ENCODE assay signal across 8 cellular contexts in genomic region chr1:210233495-210234253, GRCh38. TPM values are rescaled to one million over a fixed set of nuclear protein-coding genes. Genes with fewer than 3 reads are reported as not detected.
DNase-seq lines count a peak whose midpoint lies in the region; ATAC-seq and TF ChIP-seq lines count a peak whose summit lies in the region.

No MANE protein-coding gene starts in this region.

- intact Hi-C loops in prostate gland (cut with DNase I) = no loop called here

- H3K4me1 ChIP-seq in prostate gland (replicated peaks) = no peaks in the 10 kb centered on the region

- peak; percentile 18 for TF ChIP-seq POLR2A in prostate gland (IDR thresholded peaks at IDR 0.05)

- TF ChIP-seq CTCF in prostate gland (IDR thresholded peaks at IDR 0.05) (no peak), GM13977 (IDR thresholded peaks at IDR 0.05; ENCODE audit: extremely low read depth, insufficient read depth, missing control alignments) (no peak)

- under 1% methylated on average over 46 of the region's 56 CpGs for WGBS in prostate gland

- peak; percentile 89 for DNase-seq in GM03348 (ENCODE audit: low spot score)
- DNase-seq in NCI-H2196 treated with DMSO at 0.1 percent for 48 hours (lab: John Stamatoyannopoulos, UW; ENCODE audit: unreplicated experiment) = peak; percentile 30
- peak; percentile 89 for DNase-seq in astrocyte of the hippocampus (ENCODE audit: low read depth, low spot score)
- DNase-seq in hippocampal formation (lab: John Stamatoyannopoulos, UW) = peak; percentile 50 to 63
- DNase-seq in prostate gland (ENCODE audit: low spot score) = peak; percentile 45
- DNase-seq in GM13977 (ENCODE audit: low spot score) = no peak

- H3K27me3 ChIP-seq in prostate gland (replicated peaks; ENCODE audit: insufficient read depth) = no peaks in the 10 kb centered on the region

- in situ Hi-C loops in GM13977 (cut with MboI; ENCODE audit: low pct_unique_long_range_greater_than_20kb, low sequenced_read_pairs, unreplicated experiment) = no loop called here

- no peaks in the 10 kb centered on the region for H3K9me3 ChIP-seq in prostate gland

- no peaks in the 10 kb centered on the region for H3K36me3 ChIP-seq in prostate gland

- peak overlapping the region; percentile 46 to 67 for H3K4me3 ChIP-seq in prostate gland

- peak overlapping the region; percentile 75 to 80 for H3K27ac ChIP-seq in prostate gland

- ATAC-seq in HG03097 (IDR thresholded peaks at IDR 0.05; ENCODE audit: low FRiP score, unreplicated experiment) = no peak
- no peak for ATAC-seq in HG03442 (IDR thresholded peaks at IDR 0.05; ENCODE audit: unreplicated experiment)

RNA-seq across cellular contexts. Expression of gene SERTAD4, which starts 1.1 kb away (rescaled TPM):
- total RNA-seq in prostate gland = 10 to 100 TPM in 1 of 2 donors, 1 to 10 TPM in 1; 2.0 to 10.6 TPM
